Comparison of ENCODE assay signal across 28 cellular contexts in the genomic region with DNA sequence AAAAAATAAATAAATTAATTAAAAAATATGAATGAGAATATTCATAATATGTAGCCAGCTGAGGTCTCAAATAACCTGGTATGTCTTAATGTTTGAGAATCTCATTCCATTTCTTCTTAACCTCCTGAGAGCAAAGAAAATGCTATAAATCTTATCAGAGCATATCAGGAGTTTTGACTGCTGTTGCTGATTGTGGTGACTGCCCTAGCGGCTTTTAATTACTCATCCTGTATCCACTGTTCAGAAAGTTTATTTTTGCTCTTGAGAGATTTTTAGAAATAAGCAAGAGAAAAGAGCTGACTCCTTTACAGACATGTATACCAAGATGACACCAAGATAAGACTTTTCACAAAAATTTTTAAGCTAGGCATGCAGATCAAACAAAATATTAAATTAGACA.
"Had no signal": no experiment of that assay in that cellular context is flagged by ENCODE, and none has a peak within 500 bp of the region (broad histone marks: within the 10 kb centered on the region; RNA-seq: fewer than 3 reads in every experiment).

No MANE protein-coding gene starts in this region.

- DNase-seq: hypothalamus; immature natural killer cell; left ventricle myocardium inferior; midbrain; mucosa of descending colon; naive thymus-derived CD4-positive, alpha-beta T cell; nucleus accumbens; pancreas; posterior cingulate gyrus; retina; right cardiac atrium; stimulated activated CD4-positive, alpha-beta T cell treated with anti-CD3 and anti-CD28 coated beads, Interleukin-12 subunit alpha, Interleukin-12 subunit beta, amount 100 ng/mL, for 4 hours; stimulated activated CD4-positive, alpha-beta T cell treated with anti-CD3 and anti-CD28 coated beads, Interleukin-15, amount 100 ng/mL, for 24 hours; stimulated activated CD4-positive, alpha-beta T cell treated with anti-CD3 and anti-CD28 coated beads, Interleukin-2, amount 100 ng/mL, for 24 hours; stimulated activated CD4-positive, alpha-beta T cell treated with anti-CD3 and anti-CD28 coated beads, Interleukin-4, amount 100 ng/mL, for 1 hour; stimulated activated naive B cell treated with anti-CD40 and anti-IgM and Interleukin-4, amounts not matched to agents 10 μg/mL and 1 μg/mL and 100 μg/mL, for 72 hours; stimulated activated naive CD8-positive, alpha-beta T cell treated with anti-CD3 and anti-CD28 coated beads, Interleukin-15, Interleukin-2, amounts not matched to agents 100 U/mL and 50 U/mL, for 24 hours; stomach; testis; thyroid gland; trophoblast cell; upper lobe of right lung had no signal

- H3K4me3 Mint-ChIP-seq: immature natural killer cell; naive thymus-derived CD4-positive, alpha-beta T cell; nephron; neural crest cell; stimulated activated naive B cell treated with anti-CD40 and anti-IgM and Interleukin-4, amounts not matched to agents 10 μg/mL and 1 μg/mL and 100 μg/mL, for 72 hours had no signal

- H3K9me3 ChIP-seq: pancreas, prostate gland, testis, thyroid gland had no signal

- H3K4me3 ChIP-seq: left ventricle myocardium inferior, lung, mucosa of descending colon, pancreas, prostate gland, skin epidermis, stomach, testis, thyroid gland, upper lobe of right lung had no signal

- H3K27ac ChIP-seq: left ventricle myocardium inferior, pancreas, prostate gland, skin epidermis, stomach, testis, thyroid gland, upper lobe of right lung had no signal

- ATAC-seq: mucosa of descending colon; naive thymus-derived CD4-positive, alpha-beta T cell; pancreas; right cardiac atrium; sciatic nerve; stimulated activated naive B cell treated with anti-CD40 and anti-IgM and Interleukin-4, amounts not matched to agents 10 μg/mL and 1 μg/mL and 100 μg/mL, for 72 hours; stimulated activated naive CD8-positive, alpha-beta T cell treated with anti-CD3 and anti-CD28 coated beads, Interleukin-15, Interleukin-2, amounts not matched to agents 100 U/mL and 50 U/mL, for 24 hours; upper lobe of right lung had no signal

- H3K27ac Mint-ChIP-seq: immature natural killer cell; naive thymus-derived CD4-positive, alpha-beta T cell; nephron; stimulated activated naive B cell treated with anti-CD40 and anti-IgM and Interleukin-4, amounts not matched to agents 10 μg/mL and 1 μg/mL and 100 μg/mL, for 72 hours had no signal

- H3K27me3 ChIP-seq: pancreas, stomach, testis, thyroid gland, upper lobe of right lung had no signal

- H3K4me1 Mint-ChIP-seq: nephron had no signal

- H3K4me1 ChIP-seq: left ventricle myocardium inferior, pancreas, prostate gland, stomach, testis, thyroid gland, upper lobe of right lung had no signal

- H3K27me3 Mint-ChIP-seq: naive thymus-derived CD4-positive, alpha-beta T cell; stimulated activated naive B cell treated with anti-CD40 and anti-IgM and Interleukin-4, amounts not matched to agents 10 μg/mL and 1 μg/mL and 100 μg/mL, for 72 hours had no signal

- H3K36me3 ChIP-seq: left ventricle myocardium inferior, pancreas, prostate gland, stomach, thyroid gland, upper lobe of right lung had no signal
